10 cellular contexts compared by ENCODE assay signal in the genomic region with DNA sequence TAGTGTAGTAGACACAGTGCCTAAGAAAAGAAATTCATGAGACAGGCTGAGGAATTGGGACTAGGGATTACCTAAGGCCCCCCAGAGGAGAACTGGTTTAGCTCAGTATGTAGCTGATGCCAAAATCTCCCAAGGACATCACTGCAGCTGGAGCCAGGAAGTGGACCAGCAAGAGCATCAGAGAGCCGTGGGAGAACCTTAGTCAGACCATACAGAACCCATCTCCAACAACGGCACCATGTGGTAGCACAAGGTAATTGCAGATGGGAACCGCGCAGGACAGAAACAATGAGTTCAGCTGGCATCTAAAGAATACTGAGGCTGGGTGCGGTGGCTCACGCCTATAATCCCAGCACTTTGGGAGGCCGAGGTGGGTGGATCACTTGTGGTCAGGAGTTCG.
DNase-seq lines count a peak whose midpoint lies in the region; ATAC-seq and TF ChIP-seq lines count a peak whose summit lies in the region.
"Had no signal": no experiment of that assay in that cellular context is flagged by ENCODE, and none has a peak within 500 bp of the region (broad histone marks: within the 10 kb centered on the region; RNA-seq: fewer than 3 reads in every experiment).

No MANE protein-coding gene starts in this region.

- H3K4me1 ChIP-seq in left lung, result no peaks in the 10 kb centered on the region
- H3K4me1 ChIP-seq: ascending aorta had no signal

- H3K4me3 Mint-ChIP-seq in HFFc6, result no peak overlapping the region
- H3K4me3 Mint-ChIP-seq: activated B cell treated with CpG ODN at 0.5 μM for 24 hours had no signal

- TF ChIP-seq CTCF in HFFc6 (IDR thresholded peaks at IDR 0.05) (peak; percentile 59), WERI-Rb-1 (IDR thresholded peaks at IDR 0.05; ENCODE audit: low read depth, low read length) (peak; percentile 80), left lung (IDR thresholded peaks at IDR 0.05) (no peak)

- H3K36me3 ChIP-seq in WERI-Rb-1 (no peaks in the 10 kb centered on the region), left lung (no peaks in the 10 kb centered on the region)
- H3K36me3 ChIP-seq: ascending aorta had no signal

- peaks cover 5% of the 10 kb centered on the region; the same call in 1 of the 2 replicates for H3K9me3 Mint-ChIP-seq in HFFc6

- H3K36me3 Mint-ChIP-seq in HFFc6 (ENCODE audit: low read depth), result peaks cover 6% of the 10 kb centered on the region; the same call in 1 of the 2 replicates

- no peak overlapping the region for H3K27ac ChIP-seq in WERI-Rb-1
- H3K27ac ChIP-seq in left lung, result no peak overlapping the region
- H3K27ac ChIP-seq: ascending aorta had no signal

- no peak overlapping the region for H3K4me3 ChIP-seq in WERI-Rb-1 (ENCODE audit: low read depth, low read length)
- no peak overlapping the region for H3K4me3 ChIP-seq in left lung
- H3K4me3 ChIP-seq: ascending aorta had no signal

- peak; percentile 36 for DNase-seq in EH (ENCODE audit: low read depth)
- DNase-seq in HFFc6, result no peak
- peak; percentile 69 for DNase-seq in WERI-Rb-1
- DNase-seq in left lung, result no peak
- DNase-seq in stimulated activated naive CD4-positive, alpha-beta T cell (lab: John Stamatoyannopoulos, UW), result no peak
- DNase-seq in effector CD8-positive, alpha-beta T cell (lab: John Stamatoyannopoulos, UW), result no peak
- DNase-seq in SW 1271 (lab: John Stamatoyannopoulos, UW), result no peak
- no peak for DNase-seq in NCI-H2107 treated with DMSO at 0.1 percent for 48 hours (lab: John Stamatoyannopoulos, UW; ENCODE audit: unreplicated experiment)
- DNase-seq: activated B cell treated with CpG ODN at 0.5 μM for 24 hours had no signal

- intact Hi-C loops in left lung (cut with DNase I), result no loop called here

- H3K27ac Mint-ChIP-seq in HFFc6, result no peak overlapping the region
- H3K27ac Mint-ChIP-seq: activated B cell treated with CpG ODN at 0.5 μM for 24 hours had no signal

- H3K9me3 ChIP-seq in WERI-Rb-1 (ENCODE audit: severe bottlenecking), result no peaks in the 10 kb centered on the region
- peaks cover 0 to 15% of the 10 kb centered on the region in 2 donors for H3K9me3 ChIP-seq in left lung
- H3K9me3 ChIP-seq: ascending aorta had no signal

- ATAC-seq in left lung, result peak; percentile 67

- H3K27me3 Mint-ChIP-seq in HFFc6 (ENCODE audit: insufficient read depth), result no peaks in the 10 kb centered on the region
- H3K27me3 Mint-ChIP-seq: activated B cell treated with CpG ODN at 0.5 μM for 24 hours had no signal

- H3K4me1 Mint-ChIP-seq in HFFc6 (ENCODE audit: low read depth), result peaks cover 49% of the 10 kb centered on the region
- H3K4me1 Mint-ChIP-seq: activated B cell treated with CpG ODN at 0.5 μM for 24 hours had no signal

- no peaks in the 10 kb centered on the region for H3K27me3 ChIP-seq in WERI-Rb-1 (ENCODE audit: insufficient read depth, low read depth, severe bottlenecking)
- H3K27me3 ChIP-seq in left lung, result no peaks in the 10 kb centered on the region
- H3K27me3 ChIP-seq: ascending aorta had no signal

Comparison
In these comparisons a context has a peak if more than half of its experiments do, and no peak if none do; other contexts are left out.
1. DNase-seq: peak in EH (single experiment) and WERI-Rb-1 (single experiment); none in HFFc6 (single experiment), left lung (0 of 2), stimulated activated naive CD4-positive, alpha-beta T cell (0 of 6), effector CD8-positive, alpha-beta T cell (single experiment), SW 1271 (0 of 2) and NCI-H2107 treated with DMSO at 0.1 percent for 48 hours (single experiment).
2. CTCF ChIP-seq: peak in HFFc6 (single experiment) and WERI-Rb-1 (single experiment); none in left lung (0 of 2).